Comparison of ENCODE assay signal across 16 cellular contexts in the genomic region with DNA sequence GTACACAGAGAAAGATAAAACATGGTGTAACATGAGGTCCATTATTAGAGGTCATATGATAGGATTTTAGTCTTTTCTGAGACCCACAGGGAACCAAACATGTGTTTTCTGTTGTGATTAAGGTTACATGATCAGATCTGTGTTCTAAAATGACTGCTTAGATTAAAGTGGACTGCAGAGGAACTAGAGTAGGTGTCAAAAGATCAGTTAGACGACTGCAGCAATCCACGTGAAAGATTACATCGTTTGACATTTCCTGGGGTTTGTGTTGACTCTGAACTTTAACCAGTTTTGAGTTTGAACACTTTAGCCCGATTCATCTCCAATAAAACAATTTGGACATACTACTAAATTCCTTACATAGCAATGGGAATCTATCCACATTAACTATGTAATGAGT. TPM values are rescaled to one million over a fixed set of nuclear protein-coding genes. Genes with fewer than 3 reads are reported as not detected.
"Had no signal": no experiment of that assay in that cellular context is flagged by ENCODE, and none has a peak within 500 bp of the region (broad histone marks: within the 10 kb centered on the region; RNA-seq: fewer than 3 reads in every experiment).

No MANE protein-coding gene starts in this region.

- H3K27ac Mint-ChIP-seq: mesothelial cell of epicardium, nephron progenitor cell had no signal

- H3K4me1 ChIP-seq: prostate gland, testis had no signal

- H3K4me3 Mint-ChIP-seq: mesothelial cell of epicardium, nephron progenitor cell had no signal

- ATAC-seq: right cardiac atrium, upper lobe of right lung had no signal

- H3K27me3 ChIP-seq: stomach, testis, upper lobe of right lung had no signal

- H3K36me3 ChIP-seq: prostate gland, upper lobe of right lung had no signal

- DNase-seq: activated CD4-positive, alpha-beta T cell treated with anti-CD3 and anti-CD28 coated beads, Interleukin-2, amount 50 U/mL, for 48 hours; activated effector memory CD4-positive, alpha-beta T cell treated with Interleukin-2 at 50 U/mL for 16 hours; foreskin melanocyte; nephron progenitor cell; right cardiac atrium; small intestine; stimulated activated CD4-positive, alpha-beta T cell treated with anti-CD3 and anti-CD28 coated beads, Interleukin-4, amount 100 ng/mL, for 4 hours; stimulated activated CD8-positive, alpha-beta memory T cell treated with anti-CD3 and anti-CD28 coated beads, Interleukin-4, amount 100 ng/mL, for 48 hours; stomach; testis; upper lobe of right lung had no signal

- H3K9me3 Mint-ChIP-seq: mesothelial cell of epicardium, nephron progenitor cell had no signal

- H3K4me3 ChIP-seq: lung, prostate gland, stomach, testis, upper lobe of right lung had no signal

- H3K27ac ChIP-seq: epithelial cell of prostate, prostate gland, stomach, testis, upper lobe of right lung had no signal

- H3K9me3 ChIP-seq: prostate gland, stomach, testis, upper lobe of right lung had no signal

RNA-seq across cellular contexts. Expression of a gene that starts 52.9 kb away (rescaled TPM):
- total RNA-seq: dermis microvascular lymphatic vessel endothelial cell, mesothelial cell of epicardium had no signal
